Comparison of ENCODE assay signal across 21 cellular contexts in the genomic region with DNA sequence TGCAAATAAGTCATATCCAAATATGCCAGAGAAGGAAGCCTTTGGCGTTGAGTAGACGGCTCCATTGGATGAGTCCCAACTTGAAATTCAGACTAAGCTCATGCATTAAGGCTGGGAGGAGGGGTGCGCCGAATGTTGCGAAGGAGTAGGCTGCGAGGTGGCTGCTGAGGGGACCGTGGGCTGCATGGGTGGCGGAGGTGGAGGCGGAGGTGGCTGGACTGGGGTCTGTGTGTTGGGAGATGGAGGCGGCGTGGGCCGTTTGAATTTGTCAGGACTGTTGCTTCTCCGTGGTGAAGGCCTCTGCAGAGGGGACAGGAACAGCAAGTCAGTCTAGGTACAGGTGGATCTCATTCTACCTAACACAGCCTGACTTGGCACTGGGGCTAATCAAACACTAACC. TPM values are rescaled to one million over a fixed set of nuclear protein-coding genes. Genes with fewer than 3 reads are reported as not detected.
A peak's percentile ranks its signal among the peaks of the same experiment; 100 is the strongest.
DNase-seq lines count a peak whose midpoint lies in the region; ATAC-seq, FAIRE-seq and TF ChIP-seq lines count a peak whose summit lies in the region.
"Had no signal": no experiment of that assay in that cellular context is flagged by ENCODE, and none has a peak within 500 bp of the region (broad histone marks: within the 10 kb centered on the region; RNA-seq: fewer than 3 reads in every experiment).

No MANE protein-coding gene starts in this region.

- H3K27ac Mint-ChIP-seq in H9 (peak overlapping the region in 2 of 3 experiments; percentile 53 to 74; a peak in 3 of 7 replicates), osteocyte (ENCODE audit: unreplicated experiment) (no peak overlapping the region)

- H3K79me1 ChIP-seq in H9 (ENCODE audit: insufficient read depth, low read depth, low read length, poor library complexity, severe bottlenecking): no peaks in the 10 kb centered on the region

- no peak overlapping the region for H3K4ac ChIP-seq in H9 (ENCODE audit: low read depth, low read length)

- ATAC-seq in upper lobe of right lung (peak; percentile 13), HG03442 (IDR thresholded peaks at IDR 0.05; ENCODE audit: unreplicated experiment) (no peak)
- ATAC-seq: A549 had no signal

- H3K79me2 ChIP-seq in H9 (ENCODE audit: insufficient read depth, low read length): no peaks in the 10 kb centered on the region

- H3K4me1 Mint-ChIP-seq in H9 (peaks cover 7% of the 10 kb centered on the region in 2 experiments), osteocyte (ENCODE audit: unreplicated experiment) (no peaks in the 10 kb centered on the region)

- H3K4me3 ChIP-seq in HEK293 (ENCODE audit: low read depth, low read length) (no peak overlapping the region), kidney (ENCODE audit: low read length in 2 of 2) (no peak overlapping the region), upper lobe of right lung (no peak overlapping the region)
- H3K4me3 ChIP-seq: A549 had no signal

- H2AK5ac ChIP-seq in H9 (ENCODE audit: insufficient read length, low read length): no peak overlapping the region

- POLR2A ChIA-PET in HEK293 (lab: Yijun Ruan, JAX): no interaction called here

- H3K9ac ChIP-seq in H9 (ENCODE audit: extremely low read depth, insufficient read length, low read length) (no peak overlapping the region), kidney (ENCODE audit: low read length in 2 of 2) (no peak overlapping the region)

- H3K14ac ChIP-seq in H9 (ENCODE audit: insufficient read depth, low read length): no peak overlapping the region

- CTCF ChIA-PET in HEK293 (lab: Yijun Ruan, JAX): no interaction called here

- no peaks in the 10 kb centered on the region for H3K27me3 Mint-ChIP-seq in H9 (ENCODE audit: low read depth)
- H3K27me3 Mint-ChIP-seq in osteocyte (ENCODE audit: unreplicated experiment): no peaks in the 10 kb centered on the region
- H3K27me3 Mint-ChIP-seq: CD4-positive, alpha-beta memory T cell had no signal

- H3K9me3 ChIP-seq in H9 (ENCODE audit: control insufficient read depth, low read depth, low read length) (no peaks in the 10 kb centered on the region), HEK293 (ENCODE audit: control insufficient read depth, insufficient read depth, low read depth, low read length) (no peaks in the 10 kb centered on the region), kidney (ENCODE audit: control insufficient read depth in 1 of 2, low read length in 2 of 2) (no peaks in the 10 kb centered on the region), upper lobe of right lung (no peaks in the 10 kb centered on the region)
- H3K9me3 ChIP-seq: A549, BE2C had no signal

- H4K91ac ChIP-seq in H9 (ENCODE audit: insufficient read length, low read depth, low read length): no peak overlapping the region

- DNase-seq in H9 (no peak), kidney (peak; percentile 65), upper lobe of right lung (no peak), osteocyte (ENCODE audit: extremely low spot score, unreplicated experiment) (no peak), cerebellar nuclear complex (lab: John Stamatoyannopoulos, UW) (no peak)
- DNase-seq: BE2C; CD4-positive, alpha-beta memory T cell; COR-L47; DMS153; DMS79 treated with DMSO at 0.1 percent for 48 hours; EL; GOT3; HCEC 1CT had no signal

- no peak overlapping the region for H3K23ac ChIP-seq in H9 (ENCODE audit: insufficient read length, low read depth, low read length)

- H3K36me3 Mint-ChIP-seq in H9 (ENCODE audit: insufficient read depth in 1 of 3, low read depth in 3 of 3) (peaks cover 45 to 64% (median 59%) of the 10 kb centered on the region in 3 experiments), osteocyte (ENCODE audit: unreplicated experiment) (peaks cover 50% of the 10 kb centered on the region)

- H2AFZ ChIP-seq in H9 (ENCODE audit: low read length): no peak overlapping the region

- no peak for FAIRE-seq in kidney (lab: Jason Lieb, UNC)
- FAIRE-seq: A549, G401.6, GM12891 had no signal

- TF ChIP-seq CTCF in H9 (conservative IDR thresholded peaks at IDR 0.05) (no peak), HEK293 (tag by site-specific recombination; IDR thresholded peaks at IDR 0.05) (no peak), kidney (IDR thresholded peaks at IDR 0.05; ENCODE audit: borderline replicate concordance, extremely low read depth, insufficient read depth) (no peak), upper lobe of right lung (IDR thresholded peaks at IDR 0.05) (no peak), osteocyte (IDR thresholded peaks at IDR 0.05) (no peak)

- H3K9me3 Mint-ChIP-seq in H9: no peaks in the 10 kb centered on the region; a peak in 1 of 5 replicates
- no peaks in the 10 kb centered on the region for H3K9me3 Mint-ChIP-seq in osteocyte (ENCODE audit: unreplicated experiment)

- intact Hi-C loops in kidney (cut with DNase I): no loop called here
- intact Hi-C loops in upper lobe of right lung (cut with DNase I): no loop called here

- H3K36me3 ChIP-seq in HEK293 (ENCODE audit: control insufficient read depth in 2 of 2, insufficient read depth in 1 of 2, low read length in 2 of 2): peaks cover 14 to 36% of the 10 kb centered on the region in 2 experiments
- peaks cover 9 to 16% of the 10 kb centered on the region in 2 donors for H3K36me3 ChIP-seq in kidney (ENCODE audit: control insufficient read depth in 1 of 2, insufficient read depth in 2 of 2, low read length in 2 of 2)
- H3K36me3 ChIP-seq in upper lobe of right lung: peaks cover 49% of the 10 kb centered on the region

- H3K4me3 Mint-ChIP-seq in H9 (no peak overlapping the region), osteocyte (ENCODE audit: unreplicated experiment) (no peak overlapping the region)
- H3K4me3 Mint-ChIP-seq: CD4-positive, alpha-beta memory T cell had no signal

- no CpG with 5 or more reads among the region's 13 CpGs for WGBS in H9 (ENCODE audit: extremely low coverage, insufficient read length, low lambda C conversion rate)

- no peak overlapping the region for H4K5ac ChIP-seq in H9 (ENCODE audit: insufficient read length, low read depth, low read length)

- H3K4me1 ChIP-seq in H9 (ENCODE audit: insufficient read depth, low read length) (no peaks in the 10 kb centered on the region), HEK293 (ENCODE audit: control insufficient read depth, insufficient read depth, low read length) (no peaks in the 10 kb centered on the region), kidney (ENCODE audit: control insufficient read depth in 1 of 2, insufficient read depth in 1 of 2, low read depth in 1 of 2, low read length in 2 of 2) (no peaks in the 10 kb centered on the region), upper lobe of right lung (no peaks in the 10 kb centered on the region)
- H3K4me1 ChIP-seq: A549, BE2C had no signal

- H3K27ac ChIP-seq in H9 (ENCODE audit: insufficient read length, low read depth, low read length) (no peak overlapping the region), HEK293 (ENCODE audit: extremely low read depth, low read depth, low read length) (no peak overlapping the region), kidney (ENCODE audit: low read depth in 2 of 2, low read length in 2 of 2) (no peak overlapping the region), upper lobe of right lung (no peak overlapping the region)
- H3K27ac ChIP-seq: A549, C4-2B, HL-60 had no signal

- no peaks in the 10 kb centered on the region for H3K27me3 ChIP-seq in H9 (ENCODE audit: insufficient read depth, low read length)
- H3K27me3 ChIP-seq in upper lobe of right lung: no peaks in the 10 kb centered on the region
- H3K27me3 ChIP-seq: BE2C had no signal

- no peak overlapping the region for H2BK15ac ChIP-seq in H9 (ENCODE audit: low read depth, low read length)

- H3K4me2 ChIP-seq in H9 (ENCODE audit: insufficient read depth, insufficient read length, low read length): no peak overlapping the region
- H3K4me2 ChIP-seq: A549 had no signal

- no peaks in the 10 kb centered on the region for H3K23me2 ChIP-seq in H9 (ENCODE audit: insufficient read length, low read depth, low read length, poor library complexity, severe bottlenecking)

- no peak overlapping the region for H2BK20ac ChIP-seq in H9 (ENCODE audit: low read depth, low read length, poor library complexity, severe bottlenecking)

- H4K8ac ChIP-seq in H9 (replicated peaks; ENCODE audit: insufficient read length, low read depth, low read length): no peak overlapping the region

- H3K18ac ChIP-seq in H9 (ENCODE audit: insufficient read length, low read depth, low read length): no peak overlapping the region

- H2BK5ac ChIP-seq in H9 (ENCODE audit: insufficient read length, low read length): no peak overlapping the region

- no peaks in the 10 kb centered on the region for H4K20me1 ChIP-seq in H9 (ENCODE audit: control insufficient read depth, insufficient read depth, insufficient read length)

- no peak overlapping the region for H3T11ph ChIP-seq in H9 (ENCODE audit: low read length)

- H3K56ac ChIP-seq in H9 (ENCODE audit: insufficient read length, low read depth, low read length): no peak overlapping the region

- no peak overlapping the region for H2BK12ac ChIP-seq in H9 (ENCODE audit: insufficient read length, low read depth, low read length)

- no peak overlapping the region for H2BK120ac ChIP-seq in H9 (ENCODE audit: low read depth, low read length, poor library complexity, severe bottlenecking)

TF ChIP-seq in HEK293, 187 proteins besides CTCF, POLR2A, EP300 and RAD21:
- TF ChIP-seq EGR2 (tag by site-specific recombination; IDR thresholded peaks at IDR 0.05; ENCODE audit: low read depth) (peak; percentile 47; the same call in 1 of the 2 replicates), ZNF24 (tag by site-specific recombination; IDR thresholded peaks at IDR 0.05) (no peak), ZNF571 (tag by site-specific recombination; IDR thresholded peaks at IDR 0.05) (no peak), WT1 (tag by site-specific recombination; IDR thresholded peaks at IDR 0.05) (no peak), ZFHX2 (tag by site-specific recombination; conservative IDR thresholded peaks at IDR 0.05) (peak; percentile 39; the same call in 1 of the 2 replicates), ZNF776 (tag by site-specific recombination; IDR thresholded peaks at IDR 0.05; ENCODE audit: borderline replicate concordance) (no peak), ZNF529 (tag by site-specific recombination; IDR thresholded peaks at IDR 0.05; ENCODE audit: insufficient replicate concordance) (no peak), ZNF670 (tag by site-specific recombination; IDR thresholded peaks at IDR 0.05; ENCODE audit: low read depth) (no peak), ZNF660 (tag by site-specific recombination; IDR thresholded peaks at IDR 0.05) (no peak)
TF ChIP-seq in HEK293: peak in this region for 2.

RNA-seq across cellular contexts. Expression of gene MRLN, which starts 39.6 kb away (rescaled TPM):
- total RNA-seq in H9 (2021): not detected in 2 replicates
- not detected for total RNA-seq in kidney
- 24.3 TPM for polyA plus RNA-seq in kidney (ENCODE audit: insufficient read depth, low read depth, low replicate concordance)
- total RNA-seq in upper lobe of right lung: not detected
- total RNA-seq in osteocyte: not detected in 2 replicates
- total RNA-seq: CD4-positive, alpha-beta memory T cell had no signal
- polyA plus RNA-seq: A549; AG04450; CD4-positive, alpha-beta memory T cell had no signal
